15 cellular contexts compared by ENCODE assay signal in genomic region chr5:136639616-136640015, GRCh38.
"Had no signal": no experiment of that assay in that cellular context is flagged by ENCODE, and none has a peak within 500 bp of the region (broad histone marks: within the 10 kb centered on the region; RNA-seq: fewer than 3 reads in every experiment).

No MANE protein-coding gene starts in this region.

- H3K4me1 ChIP-seq: body of pancreas, sigmoid colon, tibial nerve had no signal

- H3K36me3 ChIP-seq: sigmoid colon, tibial nerve had no signal

- H3K9me3 ChIP-seq: body of pancreas, sigmoid colon, tibial nerve had no signal

- H3K27ac ChIP-seq: body of pancreas, sigmoid colon, tibial nerve had no signal

- H3K4me3 ChIP-seq: body of pancreas, sigmoid colon, tibial nerve had no signal

- DNase-seq: activated CD4-positive, alpha-beta T cell treated with anti-CD3 and anti-CD28 coated beads for 36 hours; activated CD4-positive, alpha-beta T cell treated with anti-CD3 and anti-CD28 coated beads, Interleukin-2, amount 50 U/mL, for 48 hours; activated naive CD4-positive, alpha-beta T cell; activated naive CD8-positive, alpha-beta T cell treated with anti-CD3 and anti-CD28 coated beads, Interleukin-2, amount 10 ng/mL, durations not matched to agents 7 days and 5 days; activated T-cell treated with anti-CD3 and anti-CD28 coated beads for 4 hours; body of pancreas; caudate nucleus; effector memory CD8-positive, alpha-beta T cell; left ventricle myocardium superior; occipital lobe; posterior cingulate gyrus; sigmoid colon; stimulated activated naive B cell treated with anti-CD40 and anti-IgM and Interleukin-4, amounts not matched to agents 10 μg/mL and 1 μg/mL and 100 μg/mL, for 72 hours had no signal

- H3K27me3 ChIP-seq: body of pancreas, sigmoid colon, tibial nerve had no signal

- ATAC-seq: activated CD4-positive, alpha-beta T cell treated with anti-CD3 and anti-CD28 coated beads for 36 hours; body of pancreas; effector memory CD8-positive, alpha-beta T cell; left ventricle myocardium superior; WTC11 had no signal
